Comparison of ENCODE assay signal across 21 cellular contexts in the genomic region with DNA sequence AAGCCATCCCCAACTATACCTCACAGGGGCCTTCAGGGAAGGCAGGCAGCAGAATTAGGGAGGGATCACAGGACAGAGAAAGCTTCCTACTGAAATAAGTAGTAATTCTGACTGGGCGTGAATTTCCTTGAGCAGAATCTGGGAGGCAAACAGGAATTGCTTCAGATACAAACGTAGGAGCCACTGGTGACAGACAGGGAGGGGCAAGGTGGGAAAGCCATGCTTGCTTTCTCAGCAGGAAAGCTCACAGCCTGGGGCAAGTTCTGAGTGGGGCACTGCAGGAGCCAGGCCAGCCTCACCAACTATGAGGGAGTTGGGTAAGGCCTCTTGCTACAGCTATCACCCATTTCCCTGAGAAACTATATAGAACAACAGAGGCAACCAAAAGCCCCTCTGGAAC.
"Had no signal": no experiment of that assay in that cellular context is flagged by ENCODE, and none has a peak within 500 bp of the region (broad histone marks: within the 10 kb centered on the region; RNA-seq: fewer than 3 reads in every experiment).

No MANE protein-coding gene starts in this region.

- H3K4me1 ChIP-seq: adrenal gland, left ventricle myocardium inferior, neural progenitor cell, psoas muscle had no signal

- DNase-seq: activated CD4-positive, alpha-beta memory T cell treated with anti-CD3 and anti-CD28 coated beads for 36 hours; activated gamma-delta T cell treated with Interleukin-2 at 50 U/mL for 16 hours; activated T-cell treated with anti-CD3 and anti-CD28 coated beads for 4 hours; adrenal gland; effector CD8-positive, alpha-beta T cell; foreskin keratinocyte; left ventricle myocardium inferior; naive thymus-derived CD4-positive, alpha-beta T cell; ovary; psoas muscle; right cardiac atrium; stimulated activated CD4-positive, alpha-beta T cell treated with anti-CD3 and anti-CD28 coated beads, Interleukin-2, amount 100 ng/mL, for 48 hours; transverse colon; WERI-Rb-1 had no signal

- H3K4me3 ChIP-seq: adrenal gland, left ventricle myocardium inferior, neural progenitor cell, ovary, psoas muscle, transverse colon, vagina had no signal

- H3K9ac ChIP-seq: neural progenitor cell had no signal

- H3K36me3 ChIP-seq: adrenal gland, left ventricle myocardium inferior, ovary, transverse colon, vagina, WERI-Rb-1 had no signal

- FAIRE-seq: astrocyte had no signal

- H3K9me3 ChIP-seq: adrenal gland, ovary, vagina had no signal

- H3K4me3 Mint-ChIP-seq: activated CD4-positive, alpha-beta memory T cell treated with anti-CD3 and anti-CD28 coated beads for 36 hours; activated T-helper 1 cell treated with anti-CD3 and anti-CD28 coated beads, Interleukin-12 subunit alpha, Interleukin-12 subunit beta, Interleukin-2, Interleukin-4 antibody, amounts not matched to agents 30 ng/mL and 10 ng/mL and 1 ng/mL, durations not matched to agents 14 hours and 24 hours and 36 hours; dendritic cell treated with granulocyte-macrophage colony-stimulating factor and Interleukin-4, amounts not matched to agents 40 ng/mL and 50 ng/mL, for 4 days; naive thymus-derived CD4-positive, alpha-beta T cell; neural progenitor cell; stimulated activated naive CD8-positive, alpha-beta T cell treated with anti-CD3 and anti-CD28 coated beads, Interleukin-15, Interleukin-2, amounts not matched to agents 100 ng/mL and 50 ng/mL, for 24 hours had no signal

- ATAC-seq: activated naive CD4-positive, alpha-beta T cell treated with anti-CD3 and anti-CD28 coated beads, Interleukin-2, amount 50 U/mL, for 72 hours; foreskin keratinocyte; naive thymus-derived CD4-positive, alpha-beta T cell; psoas muscle; right cardiac atrium had no signal

- H3K27me3 Mint-ChIP-seq: dendritic cell treated with granulocyte-macrophage colony-stimulating factor and Interleukin-4, amounts not matched to agents 40 ng/mL and 50 ng/mL, for 4 days; stimulated activated naive CD8-positive, alpha-beta T cell treated with anti-CD3 and anti-CD28 coated beads, Interleukin-15, Interleukin-2, amounts not matched to agents 100 ng/mL and 50 ng/mL, for 24 hours had no signal

- H3K27me3 ChIP-seq: adrenal gland, foreskin keratinocyte, neural progenitor cell, ovary, transverse colon, vagina had no signal

- H3K27ac Mint-ChIP-seq: activated CD4-positive, alpha-beta memory T cell treated with anti-CD3 and anti-CD28 coated beads for 36 hours; activated naive CD4-positive, alpha-beta T cell treated with anti-CD3 and anti-CD28 coated beads, Interleukin-2, amount 50 U/mL, for 72 hours; activated T-helper 1 cell treated with anti-CD3 and anti-CD28 coated beads, Interleukin-12 subunit alpha, Interleukin-12 subunit beta, Interleukin-2, Interleukin-4 antibody, amounts not matched to agents 30 ng/mL and 10 ng/mL and 1 ng/mL, durations not matched to agents 14 hours and 24 hours and 36 hours; dendritic cell treated with granulocyte-macrophage colony-stimulating factor and Interleukin-4, amounts not matched to agents 40 ng/mL and 50 ng/mL, for 4 days; neural progenitor cell; stimulated activated naive CD8-positive, alpha-beta T cell treated with anti-CD3 and anti-CD28 coated beads, Interleukin-15, Interleukin-2, amounts not matched to agents 100 ng/mL and 50 ng/mL, for 24 hours had no signal

- H3K27ac ChIP-seq: adrenal gland, foreskin keratinocyte, left ventricle myocardium inferior, neural progenitor cell, ovary, psoas muscle, transverse colon, vagina, WERI-Rb-1 had no signal

- H3K4me1 Mint-ChIP-seq: naive thymus-derived CD4-positive, alpha-beta T cell had no signal
